In the genomic region with DNA sequence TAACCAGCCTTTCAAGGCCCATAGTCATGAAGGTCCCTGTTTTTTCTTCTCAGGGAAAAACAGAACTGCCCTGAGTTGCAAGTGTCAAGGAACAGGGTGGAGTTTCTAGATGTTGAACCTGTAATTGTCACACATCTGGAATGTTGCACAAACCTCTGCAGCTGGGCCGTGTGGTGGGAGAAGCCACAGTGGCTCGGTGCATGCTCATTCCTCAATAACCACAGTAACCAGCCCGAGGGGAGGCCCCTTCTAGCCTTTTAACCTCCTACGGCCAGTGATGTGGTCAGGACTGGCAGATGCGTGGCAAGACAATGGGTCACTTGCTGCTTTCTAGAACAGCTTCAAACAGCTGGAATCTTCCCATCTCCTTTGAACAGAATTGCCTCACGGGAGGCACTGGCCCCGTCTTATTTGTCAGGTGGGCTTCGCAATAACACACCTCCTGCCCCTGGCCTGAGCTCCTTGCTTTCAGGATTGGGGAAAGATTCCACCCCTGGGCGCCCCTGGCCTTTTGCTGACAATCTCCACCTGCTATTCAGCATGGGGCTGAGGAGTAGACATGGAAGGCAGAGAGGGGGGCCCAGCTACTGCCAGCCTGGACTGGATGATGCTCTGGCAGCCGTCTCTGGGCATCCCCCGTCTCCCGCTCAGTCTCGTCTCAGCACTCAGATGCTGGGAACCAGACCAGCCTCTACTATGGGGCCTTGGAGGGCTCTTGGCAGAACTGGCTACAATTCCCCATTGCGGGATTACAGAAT, we compare ENCODE assay signal across 12 cellular contexts.
DNase-seq lines count a peak whose midpoint lies in the region; ATAC-seq, FAIRE-seq and TF ChIP-seq lines count a peak whose summit lies in the region.
"Had no signal": no experiment of that assay in that cellular context is flagged by ENCODE, and none has a peak within 500 bp of the region (broad histone marks: within the 10 kb centered on the region; RNA-seq: fewer than 3 reads in every experiment).

No MANE protein-coding gene starts in this region.

- peak; percentile 42 to 66 for DNase-seq in activated T-cell treated with anti-CD3 and anti-CD28 coated beads, Interleukin-2, amount 50 U/mL, for 72 hours
- DNase-seq in activated T-cell treated with anti-CD3 and anti-CD28 coated beads, Interleukin-2, amount 50 U/mL, for 24 hours, result no peak
- DNase-seq in LoVo (ENCODE audit: low spot score), result peak; percentile 8
- no peak for DNase-seq in GM12878 (ENCODE audit: low read depth, low spot score)
- DNase-seq in urothelium cell line (ENCODE audit: low spot score), result peak; percentile 64
- DNase-seq in HuH-7 (ENCODE audit: low spot score), result no peak
- no peak for DNase-seq in A673 (ENCODE audit: low spot score)
- no peak for DNase-seq in natural killer cell
- DNase-seq: lower lobe of right lung had no signal

- peaks cover 46% of the 10 kb centered on the region for H3K4me1 Mint-ChIP-seq in activated T-cell treated with anti-CD3 and anti-CD28 coated beads, Interleukin-2, amount 50 U/mL, for 72 hours (ENCODE audit: low read depth)
- H3K4me1 Mint-ChIP-seq in activated T-cell treated with anti-CD3 and anti-CD28 coated beads, Interleukin-2, amount 50 U/mL, for 24 hours (ENCODE audit: low read depth), result peaks cover 28% of the 10 kb centered on the region
- no peaks in the 10 kb centered on the region for H3K4me1 Mint-ChIP-seq in natural killer cell
- H3K4me1 Mint-ChIP-seq: CD14-positive monocyte had no signal

- no peak overlapping the region for H3K4me3 ChIP-seq in GM12878
- no peak overlapping the region for H3K4me3 ChIP-seq in A673 (ENCODE audit: low read depth, low read length, poor library complexity, severe bottlenecking)
- H3K4me3 ChIP-seq: lower lobe of right lung had no signal

- no peak for TF ChIP-seq RAD21 in GM12878 (IDR thresholded peaks at IDR 0.05; ENCODE audit: insufficient read depth, low read depth, low read length)

- no peak for TF ChIP-seq POLR2A in GM12878 (IDR thresholded peaks at IDR 0.05; ENCODE audit: low read depth, low read length)

- H3K27ac Mint-ChIP-seq in activated T-cell treated with anti-CD3 and anti-CD28 coated beads, Interleukin-2, amount 50 U/mL, for 72 hours, result peak overlapping the region; percentile 41
- no peak overlapping the region for H3K27ac Mint-ChIP-seq in activated T-cell treated with anti-CD3 and anti-CD28 coated beads, Interleukin-2, amount 50 U/mL, for 24 hours
- H3K27ac Mint-ChIP-seq in natural killer cell, result no peak overlapping the region
- H3K27ac Mint-ChIP-seq: IgD-negative memory B cell had no signal

- ATAC-seq in activated T-cell treated with anti-CD3 and anti-CD28 coated beads, Interleukin-2, amount 50 U/mL, for 72 hours (replicated peaks in 1 of 2), result peak; percentile 26 to 50
- ATAC-seq in GM12878 (peak; percentile 72), natural killer cell (no peak)
- ATAC-seq: lower lobe of right lung had no signal

- peaks cover 12% of the 10 kb centered on the region for H3K4me1 ChIP-seq in GM12878 (ENCODE audit: control insufficient read depth, insufficient read depth, low read length)
- H3K4me1 ChIP-seq in A673 (ENCODE audit: insufficient read depth, low read length, poor library complexity, severe bottlenecking), result peaks cover 1% of the 10 kb centered on the region
- H3K4me1 ChIP-seq: lower lobe of right lung had no signal

- peaks cover 0 to 7% of the 10 kb centered on the region in 2 experiments; a peak in 2 of 4 replicates for H3K36me3 ChIP-seq in GM12878 (ENCODE audit: control insufficient read depth in 2 of 2, insufficient read depth in 2 of 2, low read length in 1 of 2)
- no peaks in the 10 kb centered on the region for H3K36me3 ChIP-seq in A673 (ENCODE audit: insufficient read depth, low read length, poor library complexity, severe bottlenecking)
- H3K36me3 ChIP-seq: lower lobe of right lung had no signal

- intact Hi-C loops in GM12878 (cut with micrococcal nuclease; ENCODE audit: unreplicated experiment), result no loop called here
- intact Hi-C loops in A673 (cut with micrococcal nuclease; ENCODE audit: unreplicated experiment), result no loop called here
- intact Hi-C loops in natural killer cell (cut with micrococcal nuclease), result no loop called here

- H3K36me3 Mint-ChIP-seq in activated T-cell treated with anti-CD3 and anti-CD28 coated beads, Interleukin-2, amount 50 U/mL, for 72 hours (ENCODE audit: insufficient read depth in 2 of 2), result no peaks in the 10 kb centered on the region
- no peaks in the 10 kb centered on the region for H3K36me3 Mint-ChIP-seq in activated T-cell treated with anti-CD3 and anti-CD28 coated beads, Interleukin-2, amount 50 U/mL, for 24 hours (ENCODE audit: low read depth)
- H3K36me3 Mint-ChIP-seq in natural killer cell, result no peaks in the 10 kb centered on the region
- H3K36me3 Mint-ChIP-seq: CD14-positive monocyte, IgD-negative memory B cell had no signal

- no peaks in the 10 kb centered on the region for H3K79me2 ChIP-seq in GM12878 (ENCODE audit: control insufficient read depth, insufficient read depth, low read length)

- no peak overlapping the region for H2AFZ ChIP-seq in GM12878 (ENCODE audit: control insufficient read depth, low read depth, low read length)

- H3K27me3 ChIP-seq in GM12878 (replicated peaks in 1 of 2; ENCODE audit: control insufficient read depth in 2 of 2, insufficient read depth in 2 of 2, low read length in 1 of 2) (no peaks in the 10 kb centered on the region), A673 (replicated peaks; ENCODE audit: insufficient read depth, low read depth, low read length, poor library complexity) (no peaks in the 10 kb centered on the region)

- H3K27me3 Mint-ChIP-seq in activated T-cell treated with anti-CD3 and anti-CD28 coated beads, Interleukin-2, amount 50 U/mL, for 72 hours (ENCODE audit: low read depth), result no peaks in the 10 kb centered on the region
- peaks cover 25% of the 10 kb centered on the region for H3K27me3 Mint-ChIP-seq in activated T-cell treated with anti-CD3 and anti-CD28 coated beads, Interleukin-2, amount 50 U/mL, for 24 hours
- H3K27me3 Mint-ChIP-seq in natural killer cell (ENCODE audit: low read depth in 2 of 2), result peaks cover 4 to 25% of the 10 kb centered on the region in 2 donors

- in situ Hi-C loops in GM12878 (cut with MboI), result no loop called here

- BruUV-seq in GM12878 (replicated peaks; lab: Mats Ljungman, UMichigan) (no TSS peak), A673 (replicated peaks; lab: Mats Ljungman, UMichigan) (no TSS peak)

- H3K9me3 Mint-ChIP-seq in activated T-cell treated with anti-CD3 and anti-CD28 coated beads, Interleukin-2, amount 50 U/mL, for 72 hours, result no peaks in the 10 kb centered on the region
- H3K9me3 Mint-ChIP-seq in activated T-cell treated with anti-CD3 and anti-CD28 coated beads, Interleukin-2, amount 50 U/mL, for 24 hours, result no peaks in the 10 kb centered on the region
- no peaks in the 10 kb centered on the region for H3K9me3 Mint-ChIP-seq in natural killer cell
- H3K9me3 Mint-ChIP-seq: IgD-negative memory B cell had no signal

- FAIRE-seq in GM12878 (lab: Jason Lieb, UNC) (no peak), urothelium cell line (lab: Jason Lieb, UNC) (peak; percentile 44)
- FAIRE-seq: endometrium had no signal

- peak overlapping the region; percentile 51 to 69 for H3K4me3 Mint-ChIP-seq in activated T-cell treated with anti-CD3 and anti-CD28 coated beads, Interleukin-2, amount 50 U/mL, for 72 hours
- H3K4me3 Mint-ChIP-seq in activated T-cell treated with anti-CD3 and anti-CD28 coated beads, Interleukin-2, amount 50 U/mL, for 24 hours, result no peak overlapping the region
- H3K4me3 Mint-ChIP-seq in natural killer cell, result no peak overlapping the region
- H3K4me3 Mint-ChIP-seq: IgD-negative memory B cell had no signal

- no peaks in the 10 kb centered on the region; the same call in 1 of the 2 replicates for H4K20me1 ChIP-seq in GM12878 (ENCODE audit: control insufficient read depth, insufficient read depth)

- no peak overlapping the region for H3K9ac ChIP-seq in GM12878 (ENCODE audit: control insufficient read depth, insufficient read depth, low read length)

- H3K27ac ChIP-seq in GM12878 (ENCODE audit: control insufficient read depth, insufficient read depth) (no peak overlapping the region), A673 (ENCODE audit: low read depth, low read length, poor library complexity, severe bottlenecking) (no peak overlapping the region)
- H3K27ac ChIP-seq: lower lobe of right lung had no signal

- TF ChIP-seq CTCF in GM12878 (IDR thresholded peaks at IDR 0.05 in 2 of 3, conservative IDR thresholded peaks at IDR 0.05 in 1 of 3; ENCODE audit: control insufficient read depth in 2 of 3, extremely low read depth in 1 of 3, insufficient read depth in 1 of 3, low read depth in 3 of 3, low read length in 3 of 3), result no peak
- TF ChIP-seq CTCF in A673 (conservative IDR thresholded peaks at IDR 0.05; ENCODE audit: low read depth, low read length), result no peak
- TF ChIP-seq CTCF in natural killer cell (IDR thresholded peaks at IDR 0.05), result no peak

- POLR2A ChIA-PET in GM12878 (lab: Charles Lee) (no interaction called here), A673 (lab: Charles Lee; ENCODE audit: low non-redundant PET) (no interaction called here)

- CTCF ChIA-PET in GM12878 (lab: Yijun Ruan, JAX) (interaction anchor here (0.6 kb wide), 1 partner anchor 9 kb away, joined by 3 read pairs; no protein-coding TSS in a partner anchor), A673 (lab: Charles Lee) (no interaction called here)

- no peak for TF ChIP-seq EP300 in GM12878 (IDR thresholded peaks at IDR 0.05; ENCODE audit: borderline replicate concordance in 1 of 2, control insufficient read depth in 1 of 2, low read depth in 2 of 2, low read length in 2 of 2)

- H3K4me2 ChIP-seq in GM12878 (ENCODE audit: control insufficient read depth, insufficient read depth), result no peak overlapping the region

- 44% methylated on average over 14 of the region's 14 CpGs for WGBS in GM12878 (ENCODE audit: insufficient coverage, insufficient replicate concordance, low lambda C conversion rate, missing lambda C conversion rate)

- H3K9me3 ChIP-seq in GM12878 (replicated peaks; ENCODE audit: control insufficient read depth, insufficient read depth, low read length), result no peaks in the 10 kb centered on the region
- no peaks in the 10 kb centered on the region for H3K9me3 ChIP-seq in A673 (ENCODE audit: low read depth, low read length, poor library complexity, severe bottlenecking)
- H3K9me3 ChIP-seq: lower lobe of right lung had no signal

- SMC1A ChIA-PET in GM12878 (lab: Charles Lee; ENCODE audit: uncharacterized antibody, unreplicated experiment), result interaction anchor here (0.7 kb wide), 1 partner anchor 183 kb away, joined by 3 read pairs; no protein-coding TSS in a partner anchor

- RAD21 ChIA-PET in GM12878 (lab: Charles Lee; ENCODE audit: unreplicated experiment), result interaction anchor here (1.1 kb wide), 1 partner anchor 88 kb away, joined by 3 read pairs; no protein-coding TSS in a partner anchor

TF ChIP-seq in GM12878, 131 proteins besides CTCF, POLR2A, EP300 and RAD21 (continues in another document):
- TF ChIP-seq TCF12 (IDR thresholded peaks at IDR 0.05; ENCODE audit: low read depth, low read length) (0 out of 2 replicates have a peak, but pooled peaks have one; percentile 67), MYC (IDR thresholded peaks at IDR 0.05; ENCODE audit: insufficient read depth, insufficient read length, insufficient replicate concordance, low read length, severe bottlenecking) (no peak), CHD2 (IDR thresholded peaks at IDR 0.05; ENCODE audit: borderline replicate concordance, low read depth, low read length) (no peak)

Comparison
In these comparisons a context has a peak if more than half of its experiments do, and no peak if none do; other contexts are left out.
1. DNase-seq: peak in activated T-cell treated with anti-CD3 and anti-CD28 coated beads, Interleukin-2, amount 50 U/mL, for 72 hours (2 of 2), LoVo (single experiment) and urothelium cell line (single experiment); none in activated T-cell treated with anti-CD3 and anti-CD28 coated beads, Interleukin-2, amount 50 U/mL, for 24 hours (single experiment), GM12878 (single experiment), HuH-7 (single experiment), A673 (single experiment) and natural killer cell (single experiment).
2. H3K4me3 Mint-ChIP-seq: peak in activated T-cell treated with anti-CD3 and anti-CD28 coated beads, Interleukin-2, amount 50 U/mL, for 72 hours (2 of 2); none in activated T-cell treated with anti-CD3 and anti-CD28 coated beads, Interleukin-2, amount 50 U/mL, for 24 hours (single experiment) and natural killer cell (single experiment).
3. ATAC-seq: peak in activated T-cell treated with anti-CD3 and anti-CD28 coated beads, Interleukin-2, amount 50 U/mL, for 72 hours (2 of 2) and GM12878 (single experiment); none in natural killer cell (0 of 3).